ENCODE assay signal across 15 cellular contexts in genomic region chr3:24137354-24137753, GRCh38.
"Had no signal": no experiment of that assay in that cellular context is flagged by ENCODE, and none has a peak within 500 bp of the region (broad histone marks: within the 10 kb centered on the region; RNA-seq: fewer than 3 reads in every experiment).

No MANE protein-coding gene starts in this region.

- H3K27ac ChIP-seq: epithelial cell of prostate, left lung, right atrium auricular region, testis had no signal

- H3K27me3 Mint-ChIP-seq: activated CD4-positive, alpha-beta memory T cell treated with anti-CD3 and anti-CD28 coated beads, Interleukin-2, amount 10 ng/mL, durations not matched to agents 7 days and 5 days; activated T-cell treated with anti-CD3 and anti-CD28 coated beads, Interleukin-2, amount 50 U/mL, for 24 hours; T-helper 17 cell had no signal

- H3K27ac Mint-ChIP-seq: activated CD4-positive, alpha-beta memory T cell treated with anti-CD3 and anti-CD28 coated beads, Interleukin-2, amount 10 ng/mL, durations not matched to agents 7 days and 5 days; activated naive CD4-positive, alpha-beta T cell treated with anti-CD3 and anti-CD28 coated beads, Interleukin-2, amount 10 ng/mL, durations not matched to agents 7 days and 5 days; activated T-cell treated with anti-CD3 and anti-CD28 coated beads, Interleukin-2, amount 50 U/mL, for 24 hours; natural killer cell treated with Interleukin-12 subunit alpha and Interleukin-12 subunit beta and Interleukin-15 and Interleukin-18, amount 100 ng/mL, for 72 hours; T-helper 17 cell; WTC11 had no signal

- ATAC-seq: stimulated activated naive CD8-positive, alpha-beta T cell treated with anti-CD3 and anti-CD28 coated beads, Interleukin-15, Interleukin-2, amounts not matched to agents 100 U/mL and 50 U/mL, for 24 hours; T-helper 17 cell; WTC11 had no signal

- DNase-seq: activated CD4-positive, alpha-beta memory T cell treated with anti-CD3 and anti-CD28 coated beads, Interleukin-2, amount 10 ng/mL, durations not matched to agents 7 days and 5 days; activated CD4-positive, alpha-beta T cell treated with anti-CD3 and anti-CD28 coated beads for 4 hours; activated naive CD4-positive, alpha-beta T cell treated with anti-CD3 and anti-CD28 coated beads, Interleukin-2, amount 10 ng/mL, durations not matched to agents 7 days and 5 days; activated T-cell treated with anti-CD3 and anti-CD28 coated beads, Interleukin-2, amount 50 U/mL, for 24 hours; islet precursor cell; left lung; posterior cingulate gyrus; stimulated activated naive CD8-positive, alpha-beta T cell treated with anti-CD3 and anti-CD28 coated beads, Interleukin-15, Interleukin-2, amounts not matched to agents 100 U/mL and 50 U/mL, for 24 hours; T-helper 17 cell; testis had no signal

- H3K4me1 ChIP-seq: left lung, testis had no signal

- H3K4me1 Mint-ChIP-seq: activated CD4-positive, alpha-beta memory T cell treated with anti-CD3 and anti-CD28 coated beads, Interleukin-2, amount 10 ng/mL, durations not matched to agents 7 days and 5 days; activated naive CD4-positive, alpha-beta T cell treated with anti-CD3 and anti-CD28 coated beads, Interleukin-2, amount 10 ng/mL, durations not matched to agents 7 days and 5 days had no signal

- H3K36me3 ChIP-seq: left lung, right atrium auricular region had no signal

- H3K4me3 ChIP-seq: left lung, right atrium auricular region, skin epidermis, testis had no signal

- H3K9me3 Mint-ChIP-seq: activated CD4-positive, alpha-beta memory T cell treated with anti-CD3 and anti-CD28 coated beads, Interleukin-2, amount 10 ng/mL, durations not matched to agents 7 days and 5 days; activated naive CD4-positive, alpha-beta T cell treated with anti-CD3 and anti-CD28 coated beads, Interleukin-2, amount 10 ng/mL, durations not matched to agents 7 days and 5 days; activated T-cell treated with anti-CD3 and anti-CD28 coated beads, Interleukin-2, amount 50 U/mL, for 24 hours; WTC11 had no signal

- H3K36me3 Mint-ChIP-seq: activated naive CD4-positive, alpha-beta T cell treated with anti-CD3 and anti-CD28 coated beads, Interleukin-2, amount 10 ng/mL, durations not matched to agents 7 days and 5 days; natural killer cell treated with Interleukin-12 subunit alpha and Interleukin-12 subunit beta and Interleukin-15 and Interleukin-18, amount 100 ng/mL, for 72 hours; WTC11 had no signal

- H3K9me3 ChIP-seq: left lung, right atrium auricular region, testis had no signal

- H3K27me3 ChIP-seq: left lung, right atrium auricular region, testis had no signal

- H3K4me3 Mint-ChIP-seq: activated CD4-positive, alpha-beta memory T cell treated with anti-CD3 and anti-CD28 coated beads, Interleukin-2, amount 10 ng/mL, durations not matched to agents 7 days and 5 days; activated naive CD4-positive, alpha-beta T cell treated with anti-CD3 and anti-CD28 coated beads, Interleukin-2, amount 10 ng/mL, durations not matched to agents 7 days and 5 days; activated T-cell treated with anti-CD3 and anti-CD28 coated beads, Interleukin-2, amount 50 U/mL, for 24 hours; natural killer cell treated with Interleukin-12 subunit alpha and Interleukin-12 subunit beta and Interleukin-15 and Interleukin-18, amount 100 ng/mL, for 72 hours; T-helper 17 cell; WTC11 had no signal
